In the genomic region with DNA sequence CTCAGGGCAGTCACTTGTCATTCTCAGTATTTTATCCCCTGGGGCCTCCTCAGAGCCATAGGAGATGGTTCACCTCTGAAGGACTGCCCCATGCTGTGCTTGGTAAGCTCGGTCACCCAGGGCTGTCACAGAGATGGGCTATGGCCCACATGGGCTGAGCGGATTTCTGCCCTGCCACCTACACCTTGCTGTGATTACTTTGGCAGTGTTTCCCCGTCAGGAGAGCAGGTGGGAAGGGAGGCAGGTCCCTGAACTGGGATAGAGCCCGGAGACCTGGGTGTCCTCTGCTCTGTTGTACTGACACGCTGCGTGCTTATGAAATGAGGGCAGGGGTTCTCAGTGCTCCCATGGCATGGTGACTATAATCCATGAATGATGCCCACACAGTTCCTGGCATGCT, we compare ENCODE assay signal across 20 cellular contexts. TPM values are rescaled to one million over a fixed set of nuclear protein-coding genes. Genes with fewer than 3 reads are reported as not detected.
DNase-seq lines count a peak whose midpoint lies in the region; ATAC-seq and TF ChIP-seq lines count a peak whose summit lies in the region.
"Had no signal": no experiment of that assay in that cellular context is flagged by ENCODE, and none has a peak within 500 bp of the region (broad histone marks: within the 10 kb centered on the region; RNA-seq: fewer than 3 reads in every experiment).

No MANE protein-coding gene starts in this region.

- no peak for TF ChIP-seq CTCF in RWPE2 (IDR thresholded peaks at IDR 0.05; ENCODE audit: poor library complexity, severe bottlenecking)

- H3K27me3 ChIP-seq in RWPE2 (ENCODE audit: insufficient read depth, poor library complexity, severe bottlenecking), result no peaks in the 10 kb centered on the region
- H3K27me3 ChIP-seq: cardiac muscle cell, transverse colon had no signal

- H3K4me1 ChIP-seq in RWPE2 (ENCODE audit: insufficient read depth, poor library complexity, severe bottlenecking), result no peaks in the 10 kb centered on the region
- H3K4me1 ChIP-seq: A549, transverse colon had no signal

- no peak overlapping the region for H3K4me3 ChIP-seq in RWPE2 (ENCODE audit: severe bottlenecking)
- H3K4me3 ChIP-seq: A549, cardiac muscle cell, SK-N-MC, transverse colon had no signal

- H3K27ac Mint-ChIP-seq in activated naive CD8-positive, alpha-beta T cell, result peak overlapping the region; percentile 84
- no peak overlapping the region for H3K27ac Mint-ChIP-seq in activated naive CD8-positive, alpha-beta T cell treated with anti-CD3 and anti-CD28 coated beads, Interleukin-2, amount 50 U/mL, for 24 hours
- peak overlapping the region; percentile 76 to 92 for H3K27ac Mint-ChIP-seq in effector memory CD8-positive, alpha-beta T cell
- H3K27ac Mint-ChIP-seq: activated CD4-positive, alpha-beta memory T cell treated with anti-CD3 and anti-CD28 coated beads, Interleukin-2, amount 10 ng/mL, durations not matched to agents 7 days and 5 days; naive B cell had no signal

- peak overlapping the region; percentile 13 for H3K4me3 Mint-ChIP-seq in activated naive CD8-positive, alpha-beta T cell
- no peak overlapping the region for H3K4me3 Mint-ChIP-seq in activated naive CD8-positive, alpha-beta T cell treated with anti-CD3 and anti-CD28 coated beads, Interleukin-2, amount 50 U/mL, for 24 hours
- peak overlapping the region in 1 of 2 donors; percentile 19 for H3K4me3 Mint-ChIP-seq in effector memory CD8-positive, alpha-beta T cell
- H3K4me3 Mint-ChIP-seq: activated CD4-positive, alpha-beta memory T cell treated with anti-CD3 and anti-CD28 coated beads, Interleukin-2, amount 10 ng/mL, durations not matched to agents 7 days and 5 days; naive B cell had no signal

- peaks cover 83% of the 10 kb centered on the region for H3K4me1 Mint-ChIP-seq in activated naive CD8-positive, alpha-beta T cell (ENCODE audit: low read depth)
- H3K4me1 Mint-ChIP-seq in activated naive CD8-positive, alpha-beta T cell treated with anti-CD3 and anti-CD28 coated beads, Interleukin-2, amount 50 U/mL, for 24 hours, result peaks cover 67% of the 10 kb centered on the region
- peaks cover 37 to 60% of the 10 kb centered on the region in 2 donors for H3K4me1 Mint-ChIP-seq in effector memory CD8-positive, alpha-beta T cell (ENCODE audit: low read depth in 2 of 2)
- H3K4me1 Mint-ChIP-seq: naive B cell had no signal

- H3K36me3 Mint-ChIP-seq in activated naive CD8-positive, alpha-beta T cell, result peaks cover 7% of the 10 kb centered on the region
- H3K36me3 Mint-ChIP-seq in activated naive CD8-positive, alpha-beta T cell treated with anti-CD3 and anti-CD28 coated beads, Interleukin-2, amount 50 U/mL, for 24 hours (ENCODE audit: low read depth), result peaks cover 2% of the 10 kb centered on the region
- peaks cover 12% of the 10 kb centered on the region for H3K36me3 Mint-ChIP-seq in effector memory CD8-positive, alpha-beta T cell (ENCODE audit: insufficient read depth)
- H3K36me3 Mint-ChIP-seq: naive B cell had no signal

- H3K36me3 ChIP-seq in RWPE2 (ENCODE audit: low read depth), result no peaks in the 10 kb centered on the region
- H3K36me3 ChIP-seq: cardiac muscle cell, transverse colon had no signal

- ATAC-seq in activated naive CD8-positive, alpha-beta T cell treated with anti-CD3 and anti-CD28 coated beads, Interleukin-2, amount 50 U/mL, for 24 hours, result no peak
- ATAC-seq in RWPE2 (ENCODE audit: low read depth) (no peak), GM19397 (IDR thresholded peaks at IDR 0.05; ENCODE audit: unreplicated experiment) (no peak), GM21717 (IDR thresholded peaks at IDR 0.05; ENCODE audit: unreplicated experiment) (no peak)
- ATAC-seq in effector memory CD8-positive, alpha-beta T cell (replicated peaks), result no peak
- ATAC-seq: left ventricle myocardium superior had no signal

- H3K9me3 Mint-ChIP-seq in activated naive CD8-positive, alpha-beta T cell (ENCODE audit: low read depth), result no peaks in the 10 kb centered on the region
- no peaks in the 10 kb centered on the region for H3K9me3 Mint-ChIP-seq in activated naive CD8-positive, alpha-beta T cell treated with anti-CD3 and anti-CD28 coated beads, Interleukin-2, amount 50 U/mL, for 24 hours
- H3K9me3 Mint-ChIP-seq in effector memory CD8-positive, alpha-beta T cell, result no peaks in the 10 kb centered on the region

- no peak for DNase-seq in activated naive CD8-positive, alpha-beta T cell treated with anti-CD3 and anti-CD28 coated beads, Interleukin-2, amount 50 U/mL, for 24 hours
- DNase-seq in RWPE2 (ENCODE audit: low spot score) (peak; percentile 39), NCI-H128 (lab: John Stamatoyannopoulos, UW; ENCODE audit: unreplicated experiment) (no peak)
- no peak for DNase-seq in effector memory CD8-positive, alpha-beta T cell
- DNase-seq: activated CD4-positive, alpha-beta memory T cell treated with anti-CD3 and anti-CD28 coated beads, Interleukin-2, amount 10 ng/mL, durations not matched to agents 7 days and 5 days; activated CD4-positive, alpha-beta T cell treated with anti-CD3 and anti-CD28 coated beads for 1 hour; DMS153; left ventricle myocardium superior; naive B cell; NCI-H1092 treated with DMSO at 0.1 percent for 48 hours; NCI-H2029 treated with DMSO at 0.1 percent for 48 hours; NCI-H2227 treated with DMSO at 0.1 percent for 48 hours; transverse colon had no signal

- no peaks in the 10 kb centered on the region for H3K27me3 Mint-ChIP-seq in activated naive CD8-positive, alpha-beta T cell
- H3K27me3 Mint-ChIP-seq in activated naive CD8-positive, alpha-beta T cell treated with anti-CD3 and anti-CD28 coated beads, Interleukin-2, amount 50 U/mL, for 24 hours, result no peaks in the 10 kb centered on the region
- H3K27me3 Mint-ChIP-seq in effector memory CD8-positive, alpha-beta T cell, result peaks cover 0 to 2% of the 10 kb centered on the region in 2 donors
- H3K27me3 Mint-ChIP-seq: activated CD4-positive, alpha-beta memory T cell treated with anti-CD3 and anti-CD28 coated beads, Interleukin-2, amount 10 ng/mL, durations not matched to agents 7 days and 5 days had no signal

- no peak overlapping the region for H3K27ac ChIP-seq in RWPE2 (ENCODE audit: poor library complexity, severe bottlenecking)
- H3K27ac ChIP-seq in temporal lobe (ENCODE audit: low read depth, low read length), result peak overlapping the region; percentile 70
- H3K27ac ChIP-seq: A549, cardiac muscle cell, SK-N-MC, transverse colon had no signal

- H3K9me3 ChIP-seq in RWPE2 (ENCODE audit: severe bottlenecking), result no peaks in the 10 kb centered on the region
- H3K9me3 ChIP-seq: A549, transverse colon had no signal

RNA-seq across cellular contexts. Expression of a gene that starts 48.9 kb away (rescaled TPM):
- total RNA-seq in temporal lobe, result 91.7 TPM
